In the genomic region with DNA sequence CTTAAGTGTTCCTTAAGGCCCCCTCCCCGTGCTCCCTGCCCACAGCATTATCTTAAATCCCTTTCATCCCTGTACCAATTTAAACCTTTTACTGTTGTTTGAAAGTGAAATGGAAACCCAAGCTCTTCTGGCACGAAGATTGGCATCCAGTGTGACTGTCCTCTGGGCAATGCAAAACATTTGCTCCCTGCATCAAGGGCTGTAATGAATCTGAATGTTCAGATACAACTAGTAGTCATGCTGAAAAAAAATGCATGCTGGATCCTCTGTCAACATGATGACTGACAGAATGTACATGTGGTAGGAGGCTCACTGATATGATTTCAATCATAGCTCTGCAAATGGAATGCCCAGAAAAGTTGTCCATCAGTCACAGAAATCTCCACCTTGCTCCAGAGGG, we compare ENCODE assay signal across 36 cellular contexts. TPM values are rescaled to one million over a fixed set of nuclear protein-coding genes. Genes with fewer than 3 reads are reported as not detected.
DNase-seq lines count a peak whose midpoint lies in the region; ATAC-seq, FAIRE-seq and TF ChIP-seq lines count a peak whose summit lies in the region.
"Had no signal": no experiment of that assay in that cellular context is flagged by ENCODE, and none has a peak within 500 bp of the region (broad histone marks: within the 10 kb centered on the region; RNA-seq: fewer than 3 reads in every experiment).

No MANE protein-coding gene starts in this region.

- intact Hi-C loops in left ventricle myocardium superior (cut with micrococcal nuclease), result no loop called here

- H3K36me3 Mint-ChIP-seq in immature natural killer cell, result no peaks in the 10 kb centered on the region
- H3K36me3 Mint-ChIP-seq: activated naive CD8-positive, alpha-beta T cell treated with anti-CD3 and anti-CD28 coated beads, Interleukin-2, amount 10 ng/mL, durations not matched to agents 7 days and 5 days; CD4-positive, alpha-beta memory T cell; natural killer cell treated with Interleukin-12 subunit alpha and Interleukin-12 subunit beta and Interleukin-15 and Interleukin-18, amount 100 ng/mL, for 72 hours had no signal

- peak; percentile 20 for ATAC-seq in left ventricle myocardium superior
- ATAC-seq in HG02798 (IDR thresholded peaks at IDR 0.05; ENCODE audit: poor library complexity, unreplicated experiment), result no peak
- ATAC-seq: foreskin keratinocyte; lower lobe of right lung; natural killer cell treated with Interleukin-12 subunit alpha and Interleukin-12 subunit beta and Interleukin-15 and Interleukin-18, amount 100 ng/mL, for 72 hours had no signal

- H3K4me1 Mint-ChIP-seq in immature natural killer cell, result no peaks in the 10 kb centered on the region
- H3K4me1 Mint-ChIP-seq: activated naive CD8-positive, alpha-beta T cell treated with anti-CD3 and anti-CD28 coated beads, Interleukin-2, amount 10 ng/mL, durations not matched to agents 7 days and 5 days; CD4-positive, alpha-beta memory T cell had no signal

- H3K27ac Mint-ChIP-seq in immature natural killer cell, result no peak overlapping the region
- H3K27ac Mint-ChIP-seq: activated naive CD8-positive, alpha-beta T cell treated with anti-CD3 and anti-CD28 coated beads, Interleukin-2, amount 10 ng/mL, durations not matched to agents 7 days and 5 days; CD4-positive, alpha-beta memory T cell; natural killer cell treated with Interleukin-12 subunit alpha and Interleukin-12 subunit beta and Interleukin-15 and Interleukin-18, amount 100 ng/mL, for 72 hours had no signal

- DNase-seq in left ventricle myocardium superior (no peak), right atrium auricular region (ENCODE audit: low spot score) (no peak), amniotic epithelial cell (ENCODE audit: low read depth) (peak; percentile 21), myocyte (ENCODE audit: low read depth) (peak; percentile 50), immature natural killer cell (no peak), retina (no peak), HTR-8/SVneo (ENCODE audit: insufficient read length, low spot score) (no peak)
- DNase-seq: 8988T; activated CD4-positive, alpha-beta T cell treated with anti-CD3 and anti-CD28 coated beads, Interleukin-2, amount 50 U/mL, for 1 hour; activated CD4-positive, CD25-positive, alpha-beta regulatory T cell; activated gamma-delta T cell; activated naive CD8-positive, alpha-beta T cell treated with anti-CD3 and anti-CD28 coated beads, Interleukin-2, amount 10 ng/mL, durations not matched to agents 7 days and 5 days; activated T-cell treated with anti-CD3 and anti-CD28 coated beads, Interleukin-2, amount 50 U/mL, for 1 hour; AML-193; caudate nucleus; CD4-positive, alpha-beta memory T cell; effector memory CD4-positive, alpha-beta T cell; foreskin keratinocyte; GOT3; heart right ventricle; lower lobe of right lung; NCI-H1436; NCI-H2081 treated with DMSO at 0.1 percent for 48 hours; NCI-H345; NCI-H748 treated with DMSO at 0.1 percent for 48 hours; RPMI8226; stimulated activated CD4-positive, alpha-beta T cell treated with anti-CD3 and anti-CD28 coated beads, Interleukin-1b, Interleukin-23, amount 100 ng/mL, for 48 hours; stimulated activated naive CD4-positive, alpha-beta T cell treated with Interleukin-2 at 50 U/mL for 16 hours; T-helper 1 cell had no signal

- H3K4me1 ChIP-seq in right atrium auricular region, result no peaks in the 10 kb centered on the region
- H3K4me1 ChIP-seq: foreskin keratinocyte, lower lobe of right lung, SJSA1 had no signal

- no peaks in the 10 kb centered on the region for H3K36me3 ChIP-seq in right atrium auricular region
- H3K36me3 ChIP-seq: heart right ventricle, lower lobe of right lung, SJSA1 had no signal

- peaks cover 3 to 5% (median 4%) of the 10 kb centered on the region in 3 donors for H3K27me3 Mint-ChIP-seq in immature natural killer cell (ENCODE audit: low read depth in 3 of 3)

- H3K9me3 Mint-ChIP-seq in immature natural killer cell, result no peaks in the 10 kb centered on the region
- H3K9me3 Mint-ChIP-seq: activated naive CD8-positive, alpha-beta T cell treated with anti-CD3 and anti-CD28 coated beads, Interleukin-2, amount 10 ng/mL, durations not matched to agents 7 days and 5 days; CD4-positive, alpha-beta memory T cell; natural killer cell treated with Interleukin-12 subunit alpha and Interleukin-12 subunit beta and Interleukin-15 and Interleukin-18, amount 100 ng/mL, for 72 hours had no signal

- H3K27ac ChIP-seq in right atrium auricular region, result no peak overlapping the region
- H3K27ac ChIP-seq: coronary artery, foreskin keratinocyte, KMS-11, lower lobe of right lung, SJSA1 had no signal

- TF ChIP-seq CTCF in right atrium auricular region (IDR thresholded peaks at IDR 0.05), result no peak

- no peak for FAIRE-seq in HTR-8/SVneo (lab: Jason Lieb, UNC)
- FAIRE-seq: astrocyte had no signal

- no peaks in the 10 kb centered on the region for H3K9me3 ChIP-seq in right atrium auricular region
- H3K9me3 ChIP-seq: heart right ventricle, lower lobe of right lung, SJSA1 had no signal

- H3K27me3 ChIP-seq in right atrium auricular region, result no peaks in the 10 kb centered on the region
- H3K27me3 ChIP-seq: foreskin keratinocyte, heart right ventricle, SJSA1 had no signal

- no peak overlapping the region for H3K4me3 ChIP-seq in right atrium auricular region
- H3K4me3 ChIP-seq: coronary artery, heart right ventricle, lower lobe of right lung, SJSA1, smooth muscle cell had no signal

- no peak overlapping the region for H3K4me3 Mint-ChIP-seq in immature natural killer cell
- H3K4me3 Mint-ChIP-seq: activated naive CD8-positive, alpha-beta T cell treated with anti-CD3 and anti-CD28 coated beads, Interleukin-2, amount 10 ng/mL, durations not matched to agents 7 days and 5 days; CD4-positive, alpha-beta memory T cell; natural killer cell treated with Interleukin-12 subunit alpha and Interleukin-12 subunit beta and Interleukin-15 and Interleukin-18, amount 100 ng/mL, for 72 hours had no signal

RNA-seq across cellular contexts. Expression of gene CDIN1, which starts 8.1 kb away (rescaled TPM):
- total RNA-seq in left ventricle myocardium superior (113 TPM), right atrium auricular region (10 to 100 TPM; 10.3 to 11.9 TPM), myocyte (13.0 and 18.3 TPM in 2 replicates)
- 7.6 TPM for polyA plus RNA-seq in myocyte (2012)
- polyA plus RNA-seq in immature natural killer cell, result 1 to 10 TPM; 3.2 to 6.8 (median 3.5) TPM

Comparison
In these comparisons a context has a peak if more than half of its experiments do, and no peak if none do; other contexts are left out.
1. DNase-seq: peak in amniotic epithelial cell (single experiment) and myocyte (single experiment); none in left ventricle myocardium superior (single experiment), right atrium auricular region (single experiment), immature natural killer cell (0 of 3), retina (single experiment) and HTR-8/SVneo (single experiment).